Comparison of ENCODE assay signal across 17 cellular contexts in the genomic region with DNA sequence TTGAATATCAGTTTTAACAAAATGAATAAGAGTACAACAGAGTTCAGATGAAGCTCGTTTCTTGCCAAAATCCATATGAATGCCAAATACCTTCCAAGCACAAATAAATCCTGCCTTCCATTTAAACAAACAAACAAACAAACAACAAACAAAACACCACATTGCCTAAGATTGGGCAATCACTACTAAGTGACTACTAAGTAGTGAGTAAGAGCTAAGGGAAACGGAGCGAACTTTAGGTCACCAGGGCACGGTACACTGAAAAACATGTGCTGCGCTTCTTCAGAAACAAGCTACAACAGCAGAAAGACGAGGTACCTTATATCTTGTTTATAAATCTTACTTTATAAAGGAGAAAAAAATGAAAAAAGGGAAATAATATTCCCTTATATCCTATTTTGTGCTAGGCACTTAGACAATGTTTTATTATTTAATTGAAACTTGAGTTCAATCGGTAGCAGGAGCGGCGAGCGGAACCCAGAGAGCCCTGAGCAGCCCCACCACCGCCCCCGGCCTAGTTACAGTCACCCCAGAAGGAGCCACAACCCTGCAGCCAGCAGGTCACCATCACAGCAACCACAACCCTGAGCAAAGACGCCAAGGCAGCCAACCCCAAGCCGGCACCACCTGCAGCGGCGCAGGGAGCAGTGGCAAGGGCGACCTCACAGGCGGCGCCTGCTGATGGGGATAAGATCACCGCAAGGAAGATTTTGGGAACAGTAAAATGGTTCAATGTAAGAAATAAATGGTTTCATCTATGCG.
A peak's percentile ranks its signal among the peaks of the same experiment; 100 is the strongest.
DNase-seq lines count a peak whose midpoint lies in the region; ATAC-seq and TF ChIP-seq lines count a peak whose summit lies in the region.
"Had no signal": no experiment of that assay in that cellular context is flagged by ENCODE, and none has a peak within 500 bp of the region (broad histone marks: within the 10 kb centered on the region; RNA-seq: fewer than 3 reads in every experiment).

No MANE protein-coding gene starts in this region.

- no peak overlapping the region for H3K4me3 Mint-ChIP-seq in osteocyte (ENCODE audit: unreplicated experiment)
- H3K4me3 Mint-ChIP-seq: CD4-positive, alpha-beta T cell had no signal

- H3K27me3 ChIP-seq in neuronal stem cell (ENCODE audit: control insufficient read depth in 3 of 3, insufficient read depth in 3 of 3, low read depth in 1 of 3, low read length in 3 of 3) (no peaks in the 10 kb centered on the region), colonic mucosa (no peaks in the 10 kb centered on the region)
- H3K27me3 ChIP-seq: BE2C had no signal

- H3K4me1 ChIP-seq in neuronal stem cell (ENCODE audit: control insufficient read depth in 2 of 2, insufficient read depth in 1 of 2, low read depth in 1 of 2, low read length in 2 of 2) (no peaks in the 10 kb centered on the region), colonic mucosa (no peaks in the 10 kb centered on the region)
- H3K4me1 ChIP-seq: BE2C had no signal

- no peak overlapping the region for H2BK5ac ChIP-seq in neuronal stem cell (ENCODE audit: low read length)

- intact Hi-C loops in colonic mucosa (cut with DNase I) = no loop called here

- no peaks in the 10 kb centered on the region for H3K79me1 ChIP-seq in neuronal stem cell (ENCODE audit: low read depth, low read length)

- peaks cover 3% of the 10 kb centered on the region for H3K36me3 Mint-ChIP-seq in osteocyte (ENCODE audit: unreplicated experiment)

- H3K9me3 Mint-ChIP-seq in osteocyte (ENCODE audit: unreplicated experiment) = peaks cover 7% of the 10 kb centered on the region

- TF ChIP-seq CTCF in fibroblast of mammary gland (conservative IDR thresholded peaks at IDR 0.05; ENCODE audit: control insufficient read depth, insufficient read depth, low read depth, low read length) = no peak
- no peak for TF ChIP-seq CTCF in osteocyte (IDR thresholded peaks at IDR 0.05)
- no peak for TF ChIP-seq CTCF in colonic mucosa (IDR thresholded peaks at IDR 0.05)

- no peak overlapping the region for H4K91ac ChIP-seq in neuronal stem cell (ENCODE audit: low read depth, low read length, poor library complexity)

- H3K9me3 ChIP-seq in neuronal stem cell (replicated peaks in 1 of 2; ENCODE audit: control insufficient read depth in 2 of 2, insufficient read depth in 1 of 2, low read depth in 1 of 2, low read length in 2 of 2) (no peaks in the 10 kb centered on the region), colonic mucosa (no peaks in the 10 kb centered on the region)
- H3K9me3 ChIP-seq: BE2C had no signal

- H2BK120ac ChIP-seq in neuronal stem cell (ENCODE audit: low read depth, low read length) = no peak overlapping the region

- no CpG with 5 or more reads among the region's 21 CpGs for WGBS in neuronal stem cell (ENCODE audit: extremely low coverage in 2 of 2, insufficient read length in 2 of 2, insufficient replicate concordance in 1 of 2), 2 donors

- H3K4me2 ChIP-seq in neuronal stem cell (ENCODE audit: insufficient read depth, low read length, poor library complexity, severe bottlenecking) = no peak overlapping the region

- H2BK12ac ChIP-seq in neuronal stem cell (ENCODE audit: low read length) = no peak overlapping the region

- H4K8ac ChIP-seq in neuronal stem cell (ENCODE audit: low read depth, low read length) = no peak overlapping the region

- ATAC-seq in HG02938 (IDR thresholded peaks at IDR 0.05; ENCODE audit: unreplicated experiment) = no peak
- ATAC-seq: HCT116, K562 had no signal

- no peak overlapping the region for H3K9ac ChIP-seq in neuronal stem cell (ENCODE audit: low read depth, low read length, poor library complexity)
- H3K9ac ChIP-seq in colonic mucosa (ENCODE audit: low read depth in 2 of 2, low read length in 2 of 2) = no peak overlapping the region

- peak; percentile 3 for DNase-seq in ELR (ENCODE audit: low read depth)
- peak; percentile 8 for DNase-seq in amniotic epithelial cell (ENCODE audit: low read depth)
- peak; percentile 49 for DNase-seq in fibroblast of mammary gland (ENCODE audit: low read depth)
- DNase-seq in neuronal stem cell (ENCODE audit: low spot score) = no peak
- no peak for DNase-seq in osteocyte (ENCODE audit: extremely low spot score, unreplicated experiment)
- no peak for DNase-seq in colonic mucosa
- DNase-seq in DMS153 (lab: John Stamatoyannopoulos, UW) = no peak
- DNase-seq: BE2C; CD4-positive, alpha-beta T cell; DMS79; NCI-H1048; NCI-H146; NCI-H2227 treated with DMSO at 0.1 percent for 48 hours; NCI-H524 treated with DMSO at 0.1 percent for 48 hours had no signal

- peaks cover 2% of the 10 kb centered on the region for H3K27me3 Mint-ChIP-seq in osteocyte (ENCODE audit: unreplicated experiment)
- H3K27me3 Mint-ChIP-seq: CD4-positive, alpha-beta T cell had no signal

- no peaks in the 10 kb centered on the region for H3K36me3 ChIP-seq in neuronal stem cell (replicated peaks in 1 of 2; ENCODE audit: control insufficient read depth in 2 of 2, insufficient read depth in 2 of 2, low read length in 2 of 2)
- H3K36me3 ChIP-seq in colonic mucosa = no peaks in the 10 kb centered on the region
- H3K36me3 ChIP-seq: BE2C had no signal

- no peak overlapping the region for H3K14ac ChIP-seq in neuronal stem cell (ENCODE audit: low read length)

- H2BK15ac ChIP-seq in neuronal stem cell (ENCODE audit: low read length) = no peak overlapping the region

- H3K4me1 Mint-ChIP-seq in osteocyte (ENCODE audit: unreplicated experiment) = peaks cover 2% of the 10 kb centered on the region

- no peak overlapping the region for H2AK5ac ChIP-seq in neuronal stem cell (ENCODE audit: low read depth, low read length)

- H3K4me3 ChIP-seq in fibroblast of mammary gland (ENCODE audit: control insufficient read depth, low read depth, low read length) (no peak overlapping the region), neuronal stem cell (ENCODE audit: low read length in 2 of 2) (no peak overlapping the region), colonic mucosa (no peak overlapping the region)
- H3K4me3 ChIP-seq: K562 had no signal

- H3K27ac Mint-ChIP-seq in osteocyte (ENCODE audit: unreplicated experiment) = no peak overlapping the region
- H3K27ac Mint-ChIP-seq: CD4-positive, alpha-beta T cell had no signal

- H3K27ac ChIP-seq in neuronal stem cell (replicated peaks; ENCODE audit: low read length) = no peak overlapping the region
- H3K27ac ChIP-seq in colonic mucosa = no peak overlapping the region

- H2AFZ ChIP-seq in neuronal stem cell (ENCODE audit: low read length) = no peak overlapping the region

- H3K23ac ChIP-seq in neuronal stem cell (ENCODE audit: low read depth, low read length, poor library complexity) = no peak overlapping the region

- H3K18ac ChIP-seq in neuronal stem cell (ENCODE audit: low read length) = peak overlapping the region; percentile 44

- no peak overlapping the region for H3K4ac ChIP-seq in neuronal stem cell (ENCODE audit: low read length)

Comparison
In these comparisons a context has a peak if more than half of its experiments do, and no peak if none do; other contexts are left out.
1. DNase-seq: peak in ELR (single experiment), amniotic epithelial cell (single experiment) and fibroblast of mammary gland (single experiment); none in neuronal stem cell (single experiment), osteocyte (single experiment), colonic mucosa (single experiment) and DMS153 (single experiment).